Comparison of ENCODE assay signal across 1 cellular context in the genomic region with DNA sequence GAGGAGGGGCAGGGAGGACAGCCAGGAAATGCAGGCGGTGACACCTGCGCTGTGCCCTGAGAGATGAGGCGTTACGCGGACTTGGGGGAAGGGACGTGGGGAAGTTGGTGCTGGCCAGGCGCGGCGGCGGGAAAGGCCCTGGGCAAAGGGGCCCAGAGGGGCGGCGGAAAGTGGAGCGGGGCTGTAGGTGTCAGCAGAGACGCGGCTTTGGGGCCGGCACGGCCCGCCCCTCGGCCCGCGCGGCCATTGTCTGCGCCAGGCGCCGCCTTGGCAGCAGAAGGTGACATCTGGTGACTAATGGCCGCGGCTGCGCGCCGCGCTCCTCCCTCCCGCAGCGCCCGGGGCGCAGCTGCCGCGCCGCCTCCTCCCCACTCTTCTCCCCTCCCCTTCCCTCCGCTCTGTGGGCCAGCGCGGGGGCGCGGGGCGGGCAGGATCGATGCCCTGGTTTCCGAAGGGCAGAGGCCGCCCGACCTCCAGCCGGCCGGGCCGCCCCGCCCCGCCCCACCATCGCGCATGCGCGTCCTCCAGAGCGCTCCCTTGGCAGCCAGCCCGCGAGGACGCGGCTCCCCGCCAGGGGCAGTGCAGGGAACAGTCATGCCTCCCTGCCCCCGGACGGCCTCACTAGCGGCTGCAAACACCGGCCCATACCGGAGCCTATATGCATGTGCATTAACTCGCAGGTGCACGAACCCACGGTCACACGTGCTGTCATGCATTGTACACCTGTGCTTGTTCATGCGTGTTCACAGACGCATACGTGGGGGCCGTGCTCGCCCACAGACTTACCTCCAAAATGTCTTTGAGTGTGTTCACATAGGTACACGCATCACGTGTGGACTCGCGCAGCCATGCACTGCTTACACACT.
TF ChIP-seq lines count a peak whose summit lies in the region.

No MANE protein-coding gene starts in this region.

TF ChIP-seq in HCT116, 20 proteins besides CTCF, POLR2A, EP300 and RAD21 (continued from another document):
- TF ChIP-seq REST (IDR thresholded peaks at IDR 0.05; ENCODE audit: low read depth), result no peak
- TF ChIP-seq ELF1 (IDR thresholded peaks at IDR 0.05; ENCODE audit: borderline replicate concordance, low read depth), result no peak
- no peak for TF ChIP-seq TCF7L2 (IDR thresholded peaks at IDR 0.05; ENCODE audit: borderline replicate concordance, extremely low read depth, insufficient read depth, insufficient read length)
